In the genomic region with DNA sequence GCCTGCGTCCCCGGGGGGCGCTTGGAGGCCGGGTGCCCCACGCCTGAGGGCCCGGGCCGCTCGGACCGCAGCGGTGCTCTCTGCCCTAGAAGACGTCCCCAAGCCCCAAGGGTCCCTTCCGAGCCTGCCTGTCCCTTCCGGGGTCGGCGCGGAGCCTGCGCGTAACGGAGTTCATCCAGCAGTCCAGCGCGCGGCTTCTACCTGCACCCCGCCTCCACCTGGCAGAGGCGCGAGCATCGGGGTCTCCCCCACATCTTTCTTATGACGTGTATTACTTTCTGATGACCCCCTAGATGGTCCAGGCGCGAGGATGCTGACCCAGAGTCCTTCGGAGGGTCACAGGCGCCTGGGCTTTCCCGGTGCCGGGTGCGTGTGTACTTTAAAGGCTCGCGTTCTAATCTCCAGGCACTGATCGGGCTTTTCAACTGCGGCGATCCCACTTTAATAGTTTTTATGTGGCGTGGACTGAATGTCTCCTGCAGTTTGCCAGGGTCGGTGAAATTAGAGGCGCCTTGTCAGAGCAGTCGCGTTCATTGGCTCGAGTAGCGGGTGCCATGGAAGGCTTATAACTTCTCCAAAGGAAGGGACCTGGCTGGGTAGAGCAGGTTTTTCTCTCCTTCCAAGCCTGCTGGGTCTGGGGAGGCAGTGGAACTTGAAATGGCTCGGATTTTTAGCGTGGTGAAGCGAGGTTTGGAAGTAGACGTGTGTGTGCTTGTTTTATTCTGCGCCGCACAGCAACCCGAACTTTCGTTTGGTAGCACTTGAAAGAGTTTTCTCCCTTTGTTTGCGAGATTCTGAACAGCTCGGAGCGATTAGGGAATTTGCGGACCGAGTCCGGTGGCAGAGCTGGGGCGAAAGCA, we compare ENCODE assay signal across 8 cellular contexts. TPM values are rescaled to one million over a fixed set of nuclear protein-coding genes. Genes with fewer than 3 reads are reported as not detected.
DNase-seq lines count a peak whose midpoint lies in the region; ATAC-seq and TF ChIP-seq lines count a peak whose summit lies in the region.

No MANE protein-coding gene starts in this region.

- peak overlapping the region; percentile 63 to 64 for H3K4me3 ChIP-seq in right atrium auricular region
- H3K4me3 ChIP-seq in skeletal muscle cell (ENCODE audit: low read depth, low read length), result peak overlapping the region; percentile 66

- no peaks in the 10 kb centered on the region for H3K36me3 ChIP-seq in right atrium auricular region

- peaks cover 0 to 8% of the 10 kb centered on the region in 2 donors for H3K27me3 ChIP-seq in right atrium auricular region

- H3K4me1 Mint-ChIP-seq in T-helper 17 cell, result peaks cover 5% of the 10 kb centered on the region

- ATAC-seq in T-helper 17 cell (no peak), GM18907 (IDR thresholded peaks at IDR 0.05; ENCODE audit: unreplicated experiment) (no peak), HG02970 (IDR thresholded peaks at IDR 0.05; ENCODE audit: low FRiP score, unreplicated experiment) (no peak)

- H3K9me3 ChIP-seq in T-helper 17 cell (ENCODE audit: control insufficient read depth, low read length, poor library complexity, severe bottlenecking) (no peaks in the 10 kb centered on the region), right atrium auricular region (no peaks in the 10 kb centered on the region)

- no peak for TF ChIP-seq CTCF in right atrium auricular region (IDR thresholded peaks at IDR 0.05)

- H3K4me1 ChIP-seq in right atrium auricular region, result peaks cover 0 to 7% of the 10 kb centered on the region in 2 donors

- peaks cover 37% of the 10 kb centered on the region for H3K27me3 Mint-ChIP-seq in T-helper 17 cell

- DNase-seq in H4 (ENCODE audit: low spot score), result peak; percentile 6
- no peak for DNase-seq in T-helper 17 cell
- DNase-seq in right atrium auricular region (ENCODE audit: low spot score), result no peak
- DNase-seq in skeletal muscle cell (ENCODE audit: low read depth), result no peak
- no peak for DNase-seq in NCI-H510A treated with DMSO at 0.1 percent for 48 hours (lab: John Stamatoyannopoulos, UW)
- no peak for DNase-seq in amygdala (lab: John Stamatoyannopoulos, UW)

- H3K27ac ChIP-seq in right atrium auricular region, result peak overlapping the region; percentile 85 to 88

- H3K27ac Mint-ChIP-seq in T-helper 17 cell, result no peak overlapping the region

- H3K4me3 Mint-ChIP-seq in T-helper 17 cell, result peak overlapping the region; percentile 67

- no peaks in the 10 kb centered on the region for H3K36me3 Mint-ChIP-seq in T-helper 17 cell (ENCODE audit: low read depth)

RNA-seq across cellular contexts. Expression of a gene that starts 1.0 kb away (rescaled TPM):
- 25.7 and 33.7 TPM in 2 replicates for total RNA-seq in H4 (2014; rRNA removed; shearing (Covaris generic))
- total RNA-seq in T-helper 17 cell, result not detected
- 10 to 100 TPM; 16.2 to 24.2 TPM for total RNA-seq in right atrium auricular region

Comparison
In these comparisons a context has a peak if more than half of its experiments do, and no peak if none do; other contexts are left out.
1. RNA of a gene that starts 1.0 kb away (total RNA-seq): 25.7 to 33.7 TPM in H4 and 16.2 to 24.2 TPM in right atrium auricular region; not detected in T-helper 17 cell; every median in the first group is over 10 times any median in the second.